Comparison of ENCODE assay signal across 14 cellular contexts in the genomic region with DNA sequence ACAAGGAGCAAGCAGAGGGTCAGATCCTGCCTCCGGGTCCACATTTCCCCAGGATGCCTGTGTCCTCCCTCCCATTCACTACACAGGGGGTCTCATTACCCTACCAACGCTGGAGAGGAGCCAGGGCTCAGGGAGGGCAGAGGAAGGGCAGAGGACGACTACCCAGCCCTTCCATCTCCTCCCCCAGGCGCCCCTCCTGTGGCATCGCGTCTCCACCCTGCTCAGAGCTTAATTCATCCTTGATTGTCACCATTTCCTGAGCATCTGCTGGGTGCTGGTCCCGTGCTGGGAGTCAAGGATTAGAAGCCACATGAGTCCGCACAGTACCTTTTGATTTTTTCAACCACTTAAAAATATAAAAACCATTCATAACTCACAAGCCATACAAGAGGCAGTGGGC.
"Had no signal": no experiment of that assay in that cellular context is flagged by ENCODE, and none has a peak within 500 bp of the region (broad histone marks: within the 10 kb centered on the region; RNA-seq: fewer than 3 reads in every experiment).

No MANE protein-coding gene starts in this region.

- ATAC-seq: activated CD4-positive, alpha-beta T cell treated with anti-CD3 and anti-CD28 coated beads for 36 hours; activated CD8-positive, alpha-beta memory T cell treated with anti-CD3 and anti-CD28 coated beads, Interleukin-2, amount 10 ng/mL, durations not matched to agents 7 days and 5 days; pancreas; stimulated activated naive CD8-positive, alpha-beta T cell treated with anti-CD3 and anti-CD28 coated beads, Interleukin-15, amount 100 ng/mL, for 72 hours; T-helper 17 cell had no signal

- H3K4me1 ChIP-seq: colonic mucosa, pancreas had no signal

- H3K27me3 ChIP-seq: colonic mucosa, pancreas, sigmoid colon, upper lobe of left lung had no signal

- H3K4me1 Mint-ChIP-seq: activated CD4-positive, alpha-beta T cell treated with anti-CD3 and anti-CD28 coated beads for 36 hours; activated CD8-positive, alpha-beta memory T cell treated with anti-CD3 and anti-CD28 coated beads, Interleukin-2, amount 10 ng/mL, durations not matched to agents 7 days and 5 days had no signal

- H3K4me3 ChIP-seq: colonic mucosa, pancreas, sigmoid colon, spleen, upper lobe of left lung had no signal

- DNase-seq: activated CD4-positive, alpha-beta memory T cell treated with anti-CD3 and anti-CD28 coated beads for 36 hours; activated CD4-positive, alpha-beta T cell treated with anti-CD3 and anti-CD28 coated beads for 36 hours; activated CD8-positive, alpha-beta memory T cell treated with anti-CD3 and anti-CD28 coated beads, Interleukin-2, amount 10 ng/mL, durations not matched to agents 7 days and 5 days; activated effector memory CD4-positive, alpha-beta T cell treated with Interleukin-2 at 50 U/mL for 16 hours; activated naive CD4-positive, alpha-beta T cell treated with anti-CD3 and anti-CD28 coated beads, Interleukin-2, amount 50 U/mL, for 16 hours; activated T-cell treated with anti-CD3 and anti-CD28 coated beads, Interleukin-2, amount 50 U/mL, for 1 hour; central memory CD4-positive, alpha-beta T cell; colonic mucosa; pancreas; sigmoid colon; spleen; stimulated activated naive CD8-positive, alpha-beta T cell treated with anti-CD3 and anti-CD28 coated beads, Interleukin-15, amount 100 ng/mL, for 72 hours; T-helper 17 cell; upper lobe of left lung had no signal

- H3K27ac Mint-ChIP-seq: activated CD4-positive, alpha-beta memory T cell treated with anti-CD3 and anti-CD28 coated beads for 36 hours; activated CD4-positive, alpha-beta T cell treated with anti-CD3 and anti-CD28 coated beads for 36 hours; activated CD8-positive, alpha-beta memory T cell treated with anti-CD3 and anti-CD28 coated beads, Interleukin-2, amount 10 ng/mL, durations not matched to agents 7 days and 5 days; stimulated activated naive CD8-positive, alpha-beta T cell treated with anti-CD3 and anti-CD28 coated beads, Interleukin-15, amount 100 ng/mL, for 72 hours; T-helper 17 cell had no signal

- H3K36me3 Mint-ChIP-seq: activated CD4-positive, alpha-beta memory T cell treated with anti-CD3 and anti-CD28 coated beads for 36 hours; activated CD8-positive, alpha-beta memory T cell treated with anti-CD3 and anti-CD28 coated beads, Interleukin-2, amount 10 ng/mL, durations not matched to agents 7 days and 5 days had no signal

- H3K9me3 Mint-ChIP-seq: activated CD4-positive, alpha-beta memory T cell treated with anti-CD3 and anti-CD28 coated beads for 36 hours; stimulated activated naive CD8-positive, alpha-beta T cell treated with anti-CD3 and anti-CD28 coated beads, Interleukin-15, amount 100 ng/mL, for 72 hours had no signal

- H3K36me3 ChIP-seq: colonic mucosa, pancreas, sigmoid colon, upper lobe of left lung had no signal

- H3K9me3 ChIP-seq: colonic mucosa, pancreas, sigmoid colon, spleen, upper lobe of left lung had no signal

- H3K27ac ChIP-seq: colonic mucosa, pancreas, sigmoid colon, upper lobe of left lung had no signal

- H3K4me3 Mint-ChIP-seq: activated CD4-positive, alpha-beta memory T cell treated with anti-CD3 and anti-CD28 coated beads for 36 hours; activated CD4-positive, alpha-beta T cell treated with anti-CD3 and anti-CD28 coated beads for 36 hours; activated CD8-positive, alpha-beta memory T cell treated with anti-CD3 and anti-CD28 coated beads, Interleukin-2, amount 10 ng/mL, durations not matched to agents 7 days and 5 days; stimulated activated naive CD8-positive, alpha-beta T cell treated with anti-CD3 and anti-CD28 coated beads, Interleukin-15, amount 100 ng/mL, for 72 hours; T-helper 17 cell had no signal
